Comparison of ENCODE assay signal across 8 cellular contexts in the genomic region with DNA sequence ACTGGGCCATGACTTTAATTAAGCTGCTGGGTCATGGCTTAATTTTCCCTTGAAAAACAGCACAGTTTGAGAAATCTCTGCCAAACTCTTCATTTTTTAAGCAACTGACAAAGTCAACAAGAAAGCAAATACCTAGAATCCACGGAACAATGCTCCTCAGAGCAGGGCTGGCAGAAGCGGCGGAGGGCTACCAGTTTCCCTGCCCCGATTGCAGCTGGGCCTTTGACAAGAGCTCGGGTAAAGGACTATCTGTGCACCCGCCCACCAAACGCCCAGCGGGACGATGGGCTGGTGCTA.
A peak's percentile ranks its signal among the peaks of the same experiment; 100 is the strongest.
DNase-seq lines count a peak whose midpoint lies in the region; ATAC-seq and TF ChIP-seq lines count a peak whose summit lies in the region.

No MANE protein-coding gene starts in this region.

- no peaks in the 10 kb centered on the region for H3K9me2 ChIP-seq in MM.1S (replicated peaks; ENCODE audit: insufficient read depth, low read length)

- peaks cover 50% of the 10 kb centered on the region for H3K79me2 ChIP-seq in MM.1S (ENCODE audit: low read length)

- H3K9me3 ChIP-seq in MM.1S (replicated peaks; ENCODE audit: insufficient read depth, low read length), result no peaks in the 10 kb centered on the region
- no peaks in the 10 kb centered on the region for H3K9me3 ChIP-seq in muscle layer of colon (ENCODE audit: low read length)

- peaks cover 30% of the 10 kb centered on the region for H3K4me1 Mint-ChIP-seq in dendritic cell treated with granulocyte-macrophage colony-stimulating factor and Interleukin-4, amounts not matched to agents 40 ng/mL and 50 ng/mL, for 4 days (ENCODE audit: low read depth)

- H3K9me3 Mint-ChIP-seq in dendritic cell treated with granulocyte-macrophage colony-stimulating factor and Interleukin-4, amounts not matched to agents 40 ng/mL and 50 ng/mL, for 4 days, result no peaks in the 10 kb centered on the region

- H3K4me3 Mint-ChIP-seq in dendritic cell treated with granulocyte-macrophage colony-stimulating factor and Interleukin-4, amounts not matched to agents 40 ng/mL and 50 ng/mL, for 4 days, result peak overlapping the region; percentile 92

- H3K4me3 ChIP-seq in MM.1S (ENCODE audit: low read length) (peak overlapping the region; percentile 80), muscle layer of colon (ENCODE audit: low read depth in 1 of 2, low read length in 2 of 2) (peak overlapping the region; percentile 88 to 92)

- peaks cover 31% of the 10 kb centered on the region for H3F3A ChIP-seq in MM.1S (ENCODE audit: insufficient read depth, low read length)

- peak overlapping the region; percentile 98 for H3K27ac Mint-ChIP-seq in dendritic cell treated with granulocyte-macrophage colony-stimulating factor and Interleukin-4, amounts not matched to agents 40 ng/mL and 50 ng/mL, for 4 days

- TF ChIP-seq CTCF in MM.1S (IDR thresholded peaks at IDR 0.05; ENCODE audit: low read length), result no peak

- intact Hi-C loops in dendritic cell treated with granulocyte-macrophage colony-stimulating factor and Interleukin-4, amounts not matched to agents 40 ng/mL and 50 ng/mL, for 4 days (cut with micrococcal nuclease), result loop anchor here (2.0 to 10.0 kb wide), 2 partner anchors 68 to 1670 kb away; a partner anchor contains a TSS

- H3K9ac ChIP-seq in MM.1S (ENCODE audit: low read length) (peak overlapping the region; percentile 79), muscle layer of colon (ENCODE audit: low read length) (peak overlapping the region; percentile 77)

- peak overlapping the region; percentile 94; the same call in 1 of the 2 replicates for H2AFZ ChIP-seq in MM.1S (ENCODE audit: low read length)

- H3K27ac ChIP-seq in MM.1S (ENCODE audit: low read length), result peak overlapping the region; percentile 84
- peak overlapping the region; percentile 95 for H3K27ac ChIP-seq in muscle layer of colon (ENCODE audit: low read depth, low read length)

- H3K27me3 ChIP-seq in MM.1S (replicated peaks; ENCODE audit: insufficient read depth, low read length) (no peaks in the 10 kb centered on the region), muscle layer of colon (ENCODE audit: control insufficient read depth in 1 of 2, insufficient read depth in 2 of 2, low read length in 2 of 2) (no peaks in the 10 kb centered on the region)

- H3K36me3 ChIP-seq in MM.1S (replicated peaks; ENCODE audit: insufficient read depth, low read length) (no peaks in the 10 kb centered on the region), muscle layer of colon (ENCODE audit: insufficient read depth, low read length) (no peaks in the 10 kb centered on the region)

- peaks cover 19% of the 10 kb centered on the region for H3K36me3 Mint-ChIP-seq in dendritic cell treated with granulocyte-macrophage colony-stimulating factor and Interleukin-4, amounts not matched to agents 40 ng/mL and 50 ng/mL, for 4 days (ENCODE audit: low read depth)

- H3K4me2 ChIP-seq in MM.1S (ENCODE audit: low read depth, low read length), result peak overlapping the region; percentile 83

- no peaks in the 10 kb centered on the region for H4K20me1 ChIP-seq in MM.1S (ENCODE audit: insufficient read depth, low read length)

- no peak for ATAC-seq in HG02938 (IDR thresholded peaks at IDR 0.05; ENCODE audit: unreplicated experiment)

- peaks cover 29% of the 10 kb centered on the region for H3K4me1 ChIP-seq in MM.1S (ENCODE audit: low read length)
- peaks cover 44% of the 10 kb centered on the region for H3K4me1 ChIP-seq in muscle layer of colon (ENCODE audit: insufficient read depth, low read length)

- DNase-seq in D341Med (ENCODE audit: low spot score) (peak; percentile 70), MM.1S (no peak), AG20443 (ENCODE audit: low spot score) (no peak), NCI-H526 treated with DMSO at 0.1 percent for 48 hours (lab: John Stamatoyannopoulos, UW) (no peak)
- DNase-seq in activated CD4-positive, alpha-beta T cell treated with anti-CD3 and anti-CD28 coated beads, Interleukin-2, amount 50 U/mL, for 1 hour, result no peak

- H3K27me3 Mint-ChIP-seq in dendritic cell treated with granulocyte-macrophage colony-stimulating factor and Interleukin-4, amounts not matched to agents 40 ng/mL and 50 ng/mL, for 4 days, result no peaks in the 10 kb centered on the region
